25 cellular contexts compared by ENCODE assay signal in genomic region chr4:172489896-172490295, GRCh38.
DNase-seq lines count a peak whose midpoint lies in the region; ATAC-seq and TF ChIP-seq lines count a peak whose summit lies in the region.
"Had no signal": no experiment of that assay in that cellular context is flagged by ENCODE, and none has a peak within 500 bp of the region (broad histone marks: within the 10 kb centered on the region; RNA-seq: fewer than 3 reads in every experiment).

No MANE protein-coding gene starts in this region.

- H3K36me3 ChIP-seq in gastroesophageal sphincter: no peaks in the 10 kb centered on the region
- H3K36me3 ChIP-seq: BLaER1 had no signal

- DNase-seq in NCI-H1092 treated with DMSO at 0.1 percent for 48 hours (lab: John Stamatoyannopoulos, UW) (peak; percentile 13), NCI-H1092 (lab: John Stamatoyannopoulos, UW) (no peak), NCI-H146 treated with DMSO at 0.1 percent for 48 hours (lab: John Stamatoyannopoulos, UW; ENCODE audit: unreplicated experiment) (peak; percentile 88), NCI-H524 treated with DMSO at 0.1 percent for 48 hours (lab: John Stamatoyannopoulos, UW) (peak; percentile 1), glutamatergic neuron (no peak), SHP77 (lab: John Stamatoyannopoulos, UW) (no peak)
- DNase-seq: 8988T; CD4-positive, alpha-beta T cell; DMS 273 treated with DMSO at 0.1 percent for 48 hours; DND-41; MM.1S; NCI-H1105; NCI-H1694 treated with DMSO at 0.1 percent for 48 hours; NCI-H2171 treated with DMSO at 0.1 percent for 48 hours; NCI-H345; NCI-H510A treated with DMSO at 0.1 percent for 48 hours; Right ventricle myocardium superior; RPMI8226 had no signal

- no peak for ATAC-seq in gastroesophageal sphincter
- no peak for ATAC-seq in GM21717 (IDR thresholded peaks at IDR 0.05; ENCODE audit: unreplicated experiment)
- ATAC-seq: HCT116 had no signal

- no peaks in the 10 kb centered on the region for H3K36me3 Mint-ChIP-seq in glutamatergic neuron (ENCODE audit: unreplicated experiment)
- H3K36me3 Mint-ChIP-seq: IgD-negative memory B cell had no signal

- TF ChIP-seq CTCF in glutamatergic neuron (IDR thresholded peaks at IDR 0.05; ENCODE audit: partially characterized antibody, unreplicated experiment) (no peak), gastroesophageal sphincter (IDR thresholded peaks at IDR 0.05) (no peak)

- no peak overlapping the region for H3K4me3 ChIP-seq in gastroesophageal sphincter
- H3K4me3 ChIP-seq: BLaER1 had no signal

- H3K27me3 Mint-ChIP-seq in glutamatergic neuron (ENCODE audit: unreplicated experiment): peaks cover 2% of the 10 kb centered on the region
- H3K27me3 Mint-ChIP-seq: CD4-positive, alpha-beta T cell; IgD-negative memory B cell had no signal

- no peak overlapping the region for H3K27ac ChIP-seq in gastroesophageal sphincter
- H3K27ac ChIP-seq: BLaER1, HL-60, KMS-11 had no signal

- peak overlapping the region; percentile 76 for H3K27ac Mint-ChIP-seq in glutamatergic neuron (ENCODE audit: unreplicated experiment)
- H3K27ac Mint-ChIP-seq: CD4-positive, alpha-beta T cell; IgD-negative memory B cell had no signal

- no peaks in the 10 kb centered on the region for H3K9me3 ChIP-seq in gastroesophageal sphincter
- H3K9me3 ChIP-seq: BLaER1 had no signal

- no peaks in the 10 kb centered on the region for H3K4me1 ChIP-seq in gastroesophageal sphincter
- H3K4me1 ChIP-seq: BLaER1 had no signal

- peaks cover 22% of the 10 kb centered on the region for H3K4me1 Mint-ChIP-seq in glutamatergic neuron (ENCODE audit: low read depth, unreplicated experiment)
- H3K4me1 Mint-ChIP-seq: IgD-negative memory B cell had no signal

- no peaks in the 10 kb centered on the region for H3K9me3 Mint-ChIP-seq in glutamatergic neuron (ENCODE audit: unreplicated experiment)
- H3K9me3 Mint-ChIP-seq: IgD-negative memory B cell had no signal

- TF ChIP-seq POLR2A in gastroesophageal sphincter (IDR thresholded peaks at IDR 0.05): no peak

- no peak for TF ChIP-seq EP300 in gastroesophageal sphincter (IDR thresholded peaks at IDR 0.05)

- no peaks in the 10 kb centered on the region for H3K27me3 ChIP-seq in gastroesophageal sphincter
- H3K27me3 ChIP-seq: BLaER1 had no signal

- H3K4me3 Mint-ChIP-seq in glutamatergic neuron (ENCODE audit: unreplicated experiment): peak overlapping the region; percentile 72
- H3K4me3 Mint-ChIP-seq: CD4-positive, alpha-beta T cell; IgD-negative memory B cell had no signal

Comparison
In these comparisons a context has a peak if more than half of its experiments do, and no peak if none do; other contexts are left out.
1. DNase-seq: peak in NCI-H1092 treated with DMSO at 0.1 percent for 48 hours (single experiment), NCI-H146 treated with DMSO at 0.1 percent for 48 hours (single experiment) and NCI-H524 treated with DMSO at 0.1 percent for 48 hours (single experiment); none in NCI-H1092 (single experiment), glutamatergic neuron (single experiment) and SHP77 (0 of 2).